In the genomic region with DNA sequence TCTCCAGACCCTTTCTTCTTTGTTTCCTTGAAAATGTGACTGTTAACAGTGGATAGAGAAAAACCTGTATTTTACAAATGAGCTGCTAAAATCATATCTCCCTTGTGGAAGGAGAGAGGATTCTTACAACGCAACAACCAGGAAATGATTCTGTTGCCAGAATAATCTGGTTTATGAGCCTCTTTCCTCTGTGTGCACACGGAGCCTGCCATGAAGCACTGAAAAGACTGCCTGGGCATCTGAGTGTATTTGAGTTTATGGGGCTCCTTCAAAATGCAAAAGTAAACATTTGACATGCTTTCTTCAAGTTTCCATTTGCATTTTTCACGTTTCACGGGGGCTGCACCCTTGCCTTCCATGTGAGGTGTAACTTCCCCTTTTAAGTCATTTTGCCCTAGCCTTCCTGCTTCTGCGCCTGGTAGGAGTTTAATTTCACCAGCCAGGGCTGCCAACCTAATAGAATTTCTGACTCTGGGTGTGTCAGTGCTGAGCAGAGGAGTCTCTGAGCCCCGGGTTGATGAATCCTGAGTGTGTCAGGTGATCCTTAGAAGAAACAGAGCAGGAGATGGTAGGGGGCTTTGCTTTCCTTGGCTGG, we compare ENCODE assay signal across 19 cellular contexts.
DNase-seq lines count a peak whose midpoint lies in the region; ATAC-seq and TF ChIP-seq lines count a peak whose summit lies in the region.
"Had no signal": no experiment of that assay in that cellular context is flagged by ENCODE, and none has a peak within 500 bp of the region (broad histone marks: within the 10 kb centered on the region; RNA-seq: fewer than 3 reads in every experiment).

No MANE protein-coding gene starts in this region.

- H3K27me3 ChIP-seq in BLaER1 (no peaks in the 10 kb centered on the region), OCI-LY3 (ENCODE audit: low read depth, low read length) (peaks cover 27% of the 10 kb centered on the region), left lung (no peaks in the 10 kb centered on the region), esophagus squamous epithelium (no peaks in the 10 kb centered on the region)
- H3K27me3 ChIP-seq: adrenal gland, upper lobe of left lung had no signal

- 29 to 39% methylated on average over 5 to 6 of the region's 6 CpGs for WGBS in esophagus squamous epithelium, 2 donors

- no peak for TF ChIP-seq CTCF in OCI-LY3 (IDR thresholded peaks at IDR 0.05; ENCODE audit: low read depth, low read length)
- no peak for TF ChIP-seq CTCF in left lung (IDR thresholded peaks at IDR 0.05)
- no peak for TF ChIP-seq CTCF in esophagus squamous epithelium (IDR thresholded peaks at IDR 0.05)

- intact Hi-C loops in left lung (cut with DNase I), result no loop called here
- intact Hi-C loops in esophagus squamous epithelium (cut with DNase I), result no loop called here

- H3K4me2 ChIP-seq in BLaER1, result peak overlapping the region; percentile 57
- H3K4me2 ChIP-seq in OCI-LY3 (ENCODE audit: low read length), result peak overlapping the region; percentile 59
- H3K4me2 ChIP-seq: smooth muscle cell had no signal

- H3K4me3 ChIP-seq in BLaER1, result no peak overlapping the region
- peak overlapping the region; percentile 28 for H3K4me3 ChIP-seq in OCI-LY3 (ENCODE audit: low read length)
- no peak overlapping the region for H3K4me3 ChIP-seq in left lung
- no peak overlapping the region for H3K4me3 ChIP-seq in esophagus squamous epithelium
- H3K4me3 ChIP-seq: adrenal gland, smooth muscle cell, upper lobe of left lung had no signal

- no peak overlapping the region for H2AFZ ChIP-seq in OCI-LY3 (ENCODE audit: low read depth, low read length)

- H3K36me3 ChIP-seq in BLaER1 (peaks cover 34% of the 10 kb centered on the region), OCI-LY3 (replicated peaks; ENCODE audit: low read depth, low read length) (no peaks in the 10 kb centered on the region), left lung (no peaks in the 10 kb centered on the region), esophagus squamous epithelium (no peaks in the 10 kb centered on the region)
- H3K36me3 ChIP-seq: adrenal gland, upper lobe of left lung had no signal

- peak overlapping the region; percentile 2; the same call in 1 of the 2 replicates for H3K9ac ChIP-seq in BLaER1
- 0 out of 2 replicates have a peak overlapping the region, but pooled peaks have one; percentile 8 for H3K9ac ChIP-seq in OCI-LY3 (ENCODE audit: low read length)

- H3K27ac ChIP-seq in BLaER1 (no peak overlapping the region), OCI-LY3 (ENCODE audit: low read length) (no peak overlapping the region), left lung (no peak overlapping the region), esophagus squamous epithelium (no peak overlapping the region)
- H3K27ac ChIP-seq: adrenal gland had no signal

- H3K4me1 ChIP-seq in BLaER1, result peaks cover 54% of the 10 kb centered on the region
- H3K4me1 ChIP-seq in OCI-LY3 (ENCODE audit: low read length), result peaks cover 13% of the 10 kb centered on the region
- H3K4me1 ChIP-seq in left lung, result peaks cover 13 to 27% of the 10 kb centered on the region in 2 donors
- H3K4me1 ChIP-seq in esophagus squamous epithelium, result peaks cover 0 to 54% (median 27%) of the 10 kb centered on the region in 3 donors

- H3K79me2 ChIP-seq in OCI-LY3 (ENCODE audit: low read length), result no peaks in the 10 kb centered on the region

- no peak for TF ChIP-seq POLR2A in esophagus squamous epithelium (IDR thresholded peaks at IDR 0.05)

- ATAC-seq in GM18498 (IDR thresholded peaks at IDR 0.05; ENCODE audit: unreplicated experiment) (peak; percentile 41), left lung (peak; percentile 74), GM21526 (IDR thresholded peaks at IDR 0.05; ENCODE audit: low FRiP score, unreplicated experiment) (no peak), GM19463 (IDR thresholded peaks at IDR 0.05; ENCODE audit: unreplicated experiment) (no peak)
- ATAC-seq: activated CD8-positive, alpha-beta T cell treated with anti-CD3 and anti-CD28 coated beads for 36 hours; Right ventricle myocardium inferior had no signal

- H4K20me1 ChIP-seq in BLaER1 (peaks cover 38% of the 10 kb centered on the region; the same call in 1 of the 2 replicates), OCI-LY3 (ENCODE audit: insufficient read depth, low read length) (no peaks in the 10 kb centered on the region)

- no peak for DNase-seq in left lung
- DNase-seq in esophagus squamous epithelium (lab: John Stamatoyannopoulos, UW), result no peak
- DNase-seq in AG20443 (ENCODE audit: low spot score), result no peak
- DNase-seq: activated CD8-positive, alpha-beta T cell treated with anti-CD3 and anti-CD28 coated beads for 36 hours; IMR-90; midbrain; NCI-H1436; NCI-H748 treated with DMSO at 0.1 percent for 48 hours; stimulated activated naive CD4-positive, alpha-beta T cell treated with Interleukin-2 at 50 U/mL for 16 hours; T1000; upper lobe of left lung had no signal

- peaks cover 4% of the 10 kb centered on the region; the same call in 1 of the 2 replicates for H3K9me3 ChIP-seq in BLaER1
- no peaks in the 10 kb centered on the region for H3K9me3 ChIP-seq in OCI-LY3 (ENCODE audit: insufficient read depth, low read length)
- H3K9me3 ChIP-seq in left lung, result no peaks in the 10 kb centered on the region
- no peaks in the 10 kb centered on the region for H3K9me3 ChIP-seq in esophagus squamous epithelium
- H3K9me3 ChIP-seq: adrenal gland, upper lobe of left lung had no signal

Comparison
In these comparisons a context has a peak if more than half of its experiments do, and no peak if none do; other contexts are left out.
1. ATAC-seq: peak in GM18498 (single experiment) and left lung (single experiment); none in GM21526 (single experiment) and GM19463 (single experiment).